ENCODE assay signal across 14 cellular contexts in genomic region chr5:101590384-101590783, GRCh38.
DNase-seq lines count a peak whose midpoint lies in the region; ATAC-seq and TF ChIP-seq lines count a peak whose summit lies in the region.
"Had no signal": no experiment of that assay in that cellular context is flagged by ENCODE, and none has a peak within 500 bp of the region (broad histone marks: within the 10 kb centered on the region; RNA-seq: fewer than 3 reads in every experiment).

No MANE protein-coding gene starts in this region.

- 42 to 70% methylated on average over 1 of the region's 1 CpG for WGBS in testis, 2 donors

- H3K4me3 ChIP-seq in brain microvascular endothelial cell (ENCODE audit: low read depth, low read length) (no peak overlapping the region), testis (no peak overlapping the region)
- H3K4me3 ChIP-seq: BLaER1 treated with 17β-estradiol and CSF1 and Interleukin-3, amounts not matched to agents 10 nM and 100 nM; suprapubic skin had no signal

- H3K27ac ChIP-seq in brain microvascular endothelial cell: no peak overlapping the region
- no peak overlapping the region for H3K27ac ChIP-seq in testis
- H3K27ac ChIP-seq: BLaER1 treated with 17β-estradiol and CSF1 and Interleukin-3, amounts not matched to agents 10 nM and 100 nM; suprapubic skin had no signal

- H3K4me1 ChIP-seq in testis: no peaks in the 10 kb centered on the region
- H3K4me1 ChIP-seq: suprapubic skin had no signal

- H3K36me3 ChIP-seq in brain microvascular endothelial cell (replicated peaks) (no peaks in the 10 kb centered on the region), testis (ENCODE audit: low read depth, missing control alignments) (no peaks in the 10 kb centered on the region)
- H3K36me3 ChIP-seq: BLaER1 treated with 17β-estradiol and CSF1 and Interleukin-3, amounts not matched to agents 10 nM and 100 nM; suprapubic skin had no signal

- no peaks in the 10 kb centered on the region for H3K9me3 ChIP-seq in testis

- intact Hi-C loops in testis (cut with DNase I; ENCODE audit: low total_unique reads): no loop called here

- in situ Hi-C loops in KBM-7 (cut with MboI; ENCODE audit: low pct_unique_long_range_greater_than_20kb, low sequenced_read_pairs) (no loop called here), brain microvascular endothelial cell (cut with HindIII; ENCODE audit: low pct_ligation_motif_present, low sequenced_read_pairs) (no loop called here)

- H3K27me3 ChIP-seq in brain microvascular endothelial cell (replicated peaks) (no peaks in the 10 kb centered on the region), testis (no peaks in the 10 kb centered on the region)
- H3K27me3 ChIP-seq: BLaER1 treated with 17β-estradiol and CSF1 and Interleukin-3, amounts not matched to agents 10 nM and 100 nM; suprapubic skin had no signal

- ATAC-seq in HG03039 (IDR thresholded peaks at IDR 0.05; ENCODE audit: unreplicated experiment): no peak
- ATAC-seq: activated T-helper 17 cell treated with anti-CD3 and anti-CD28 coated beads, Interleukin-2, amount 50 U/mL, for 72 hours had no signal

- TF ChIP-seq CTCF in brain microvascular endothelial cell (IDR thresholded peaks at IDR 0.05; ENCODE audit: low read depth, low read length, missing control alignments) (peak; percentile 29), testis (IDR thresholded peaks at IDR 0.05) (peak in 2 of 3 experiments; percentile 19 to 33)

- TF ChIP-seq POLR2A in testis (IDR thresholded peaks at IDR 0.05): no peak

- DNase-seq in NCI-H748 (lab: John Stamatoyannopoulos, UW; ENCODE audit: unreplicated experiment) (peak; percentile 51), NCI-H748 treated with DMSO at 0.1 percent for 48 hours (lab: John Stamatoyannopoulos, UW) (no peak), KBM-7 (peak; percentile 26), brain microvascular endothelial cell (no peak), testis (no peak), GM19238 (ENCODE audit: insufficient read length, low spot score) (no peak), MV-4-11 (lab: John Stamatoyannopoulos, UW) (no peak)
- DNase-seq: NCI-H2029; stimulated activated CD4-positive, alpha-beta T cell treated with anti-CD3 and anti-CD28 coated beads, Interleukin-12 subunit alpha, Interleukin-12 subunit beta, amount 100 ng/mL, for 4 hours; T1000 had no signal

Comparison
In these comparisons a context has a peak if more than half of its experiments do, and no peak if none do; other contexts are left out.
1. DNase-seq: peak in NCI-H748 (single experiment) and KBM-7 (single experiment); none in NCI-H748 treated with DMSO at 0.1 percent for 48 hours (single experiment), brain microvascular endothelial cell (single experiment), testis (single experiment), GM19238 (single experiment) and MV-4-11 (single experiment).